In genomic region chr19:7292950-7293794, GRCh38 we compare ENCODE assay signal across 8 cellular contexts.
DNase-seq lines count a peak whose midpoint lies in the region; ATAC-seq lines count a peak whose summit lies in the region.

No MANE protein-coding gene starts in this region.

- ATAC-seq in HG02973 (IDR thresholded peaks at IDR 0.05; ENCODE audit: unreplicated experiment) (peak; percentile 13), HG03354 (IDR thresholded peaks at IDR 0.05; ENCODE audit: poor library complexity, severe bottlenecking, unreplicated experiment) (no peak)
- ATAC-seq in stimulated activated memory B cell treated with anti-CD40 and anti-IgM and Interleukin-4, amounts not matched to agents 10 μg/mL and 1 μg/mL and 100 μg/mL, for 72 hours, result peak; percentile 13

- H3K4me1 Mint-ChIP-seq in stimulated activated memory B cell treated with anti-CD40 and anti-IgM and Interleukin-4, amounts not matched to agents 10 μg/mL and 1 μg/mL and 100 μg/mL, for 72 hours, result peaks cover 56% of the 10 kb centered on the region

- H3K27ac Mint-ChIP-seq in stimulated activated memory B cell treated with anti-CD40 and anti-IgM and Interleukin-4, amounts not matched to agents 10 μg/mL and 1 μg/mL and 100 μg/mL, for 72 hours, result peak overlapping the region; percentile 4

- H3K27me3 Mint-ChIP-seq in stimulated activated memory B cell treated with anti-CD40 and anti-IgM and Interleukin-4, amounts not matched to agents 10 μg/mL and 1 μg/mL and 100 μg/mL, for 72 hours, result peaks cover 46% of the 10 kb centered on the region

- DNase-seq in COLO668 (lab: John Stamatoyannopoulos, UW; ENCODE audit: unreplicated experiment) (peak; percentile 44), astrocyte of the hippocampus (ENCODE audit: low read depth, low spot score) (peak; percentile 28), islet precursor cell (peak; percentile 55), EL (no peak)
- no peak for DNase-seq in effector CD8-positive, alpha-beta T cell (lab: John Stamatoyannopoulos, UW)

- no peaks in the 10 kb centered on the region for H3K9me3 Mint-ChIP-seq in stimulated activated memory B cell treated with anti-CD40 and anti-IgM and Interleukin-4, amounts not matched to agents 10 μg/mL and 1 μg/mL and 100 μg/mL, for 72 hours

- peak overlapping the region; percentile 57 for H3K4me3 Mint-ChIP-seq in stimulated activated memory B cell treated with anti-CD40 and anti-IgM and Interleukin-4, amounts not matched to agents 10 μg/mL and 1 μg/mL and 100 μg/mL, for 72 hours

- no peaks in the 10 kb centered on the region for H3K36me3 Mint-ChIP-seq in stimulated activated memory B cell treated with anti-CD40 and anti-IgM and Interleukin-4, amounts not matched to agents 10 μg/mL and 1 μg/mL and 100 μg/mL, for 72 hours

Comparison
In these comparisons a context has a peak if more than half of its experiments do, and no peak if none do; other contexts are left out.
1. DNase-seq: peak in COLO668 (single experiment), astrocyte of the hippocampus (single experiment) and islet precursor cell (single experiment); none in effector CD8-positive, alpha-beta T cell (single experiment) and EL (single experiment).